ENCODE assay signal across 17 cellular contexts in genomic region chr1:8796812-8797211, GRCh38. TPM values are rescaled to one million over a fixed set of nuclear protein-coding genes. Genes with fewer than 3 reads are reported as not detected.
DNase-seq lines count a peak whose midpoint lies in the region; ATAC-seq and TF ChIP-seq lines count a peak whose summit lies in the region.
"Had no signal": no experiment of that assay in that cellular context is flagged by ENCODE, and none has a peak within 500 bp of the region (broad histone marks: within the 10 kb centered on the region; RNA-seq: fewer than 3 reads in every experiment).

No MANE protein-coding gene starts in this region.

- H3K9me3 Mint-ChIP-seq in GM23338 (no peaks in the 10 kb centered on the region), mesothelial cell of epicardium (no peaks in the 10 kb centered on the region)
- no peaks in the 10 kb centered on the region for H3K9me3 Mint-ChIP-seq in activated T-helper 17 cell treated with anti-CD3 and anti-CD28 coated beads, Interleukin-2, amount 50 U/mL, for 72 hours
- H3K9me3 Mint-ChIP-seq in naive thymus-derived CD8-positive, alpha-beta T cell = no peaks in the 10 kb centered on the region
- H3K9me3 Mint-ChIP-seq: CD4-positive, alpha-beta T cell had no signal

- CTCF ChIA-PET in mammary epithelial cell (lab: Charles Lee; ENCODE audit: low non-redundant PET) = no interaction called here

- no peaks in the 10 kb centered on the region; the same call in 1 of the 2 replicates for H3F3A ChIP-seq in GM23338 (replicated peaks; ENCODE audit: low read depth)

- POLR2A ChIA-PET in naive thymus-derived CD8-positive, alpha-beta T cell (lab: Charles Lee) = no interaction called here

- H3K79me2 ChIP-seq in GM23338 (replicated peaks; ENCODE audit: insufficient read depth) (peaks cover 99% of the 10 kb centered on the region), mammary epithelial cell (ENCODE audit: insufficient read depth, low read length) (peaks cover 2% of the 10 kb centered on the region), mesendoderm (ENCODE audit: control insufficient read depth, insufficient read depth, low read length) (peaks cover 2% of the 10 kb centered on the region)

- H3K56ac ChIP-seq in mesendoderm (ENCODE audit: low read length) = no peak overlapping the region

- H3K27me3 Mint-ChIP-seq in GM23338 (ENCODE audit: insufficient read depth, low read depth, poor library complexity) (no peaks in the 10 kb centered on the region), mesothelial cell of epicardium (ENCODE audit: low read depth) (no peaks in the 10 kb centered on the region)
- H3K27me3 Mint-ChIP-seq in activated T-helper 17 cell treated with anti-CD3 and anti-CD28 coated beads, Interleukin-2, amount 50 U/mL, for 72 hours = no peaks in the 10 kb centered on the region
- no peaks in the 10 kb centered on the region for H3K27me3 Mint-ChIP-seq in naive thymus-derived CD8-positive, alpha-beta T cell
- H3K27me3 Mint-ChIP-seq: CD4-positive, alpha-beta T cell had no signal

- 56% methylated on average over 3 of the region's 3 CpGs for WGBS in mammary epithelial cell (ENCODE audit: low coverage, missing lambda C conversion rate)
- WGBS in mesendoderm (ENCODE audit: extremely low coverage, insufficient coverage, low lambda C conversion rate) = no CpG with 5 or more reads among the region's 3 CpGs

- no peak overlapping the region for H2BK15ac ChIP-seq in mesendoderm (replicated peaks; ENCODE audit: low read depth)

- H3K4me3 ChIP-seq in GM23338 (no peak overlapping the region), mammary epithelial cell (replicated peaks in 1 of 3; ENCODE audit: insufficient read depth in 1 of 3, low read depth in 2 of 3, low read length in 3 of 3) (no peak overlapping the region), mesendoderm (ENCODE audit: low read length) (no peak overlapping the region)

- H2BK5ac ChIP-seq in mesendoderm (ENCODE audit: low read length) = no peak overlapping the region

- no peak overlapping the region for H3K18ac ChIP-seq in mesendoderm (ENCODE audit: low read length)

- H3K4me2 ChIP-seq in GM23338 = no peak overlapping the region
- H3K4me2 ChIP-seq in mammary epithelial cell (ENCODE audit: insufficient read depth, low read depth, low read length) = peak overlapping the region; percentile 0
- no peak overlapping the region for H3K4me2 ChIP-seq in mesendoderm (ENCODE audit: low read length)

- H4K5ac ChIP-seq in mesendoderm (ENCODE audit: low read length) = no peak overlapping the region

- H3K27ac Mint-ChIP-seq in GM23338 (peak overlapping the region; percentile 61; the same call in 1 of the 2 replicates), mesothelial cell of epicardium (peak overlapping the region; percentile 52)
- H3K27ac Mint-ChIP-seq in activated T-helper 17 cell treated with anti-CD3 and anti-CD28 coated beads, Interleukin-2, amount 50 U/mL, for 72 hours = no peak overlapping the region
- H3K27ac Mint-ChIP-seq in naive thymus-derived CD8-positive, alpha-beta T cell = peak overlapping the region in 3 of 10 donors; percentile 16 to 82 (median 76)
- H3K27ac Mint-ChIP-seq: CD4-positive, alpha-beta T cell had no signal

- no peak for TF ChIP-seq CTCF in GM23338 (conservative IDR thresholded peaks at IDR 0.05; ENCODE audit: low read depth in 2 of 2)
- no peak for TF ChIP-seq CTCF in mammary epithelial cell (conservative IDR thresholded peaks at IDR 0.05 in 1 of 2, IDR thresholded peaks at IDR 0.05 in 1 of 2; ENCODE audit: extremely low read depth in 1 of 2, insufficient read depth in 1 of 2, low read depth in 1 of 2, low read length in 2 of 2)
- TF ChIP-seq CTCF in mesothelial cell of epicardium (IDR thresholded peaks at IDR 0.05; ENCODE audit: unreplicated experiment) = no peak

- H3K9me2 ChIP-seq in GM23338 (ENCODE audit: insufficient read depth) = no peaks in the 10 kb centered on the region

- H3K27ac ChIP-seq in GM23338 (ENCODE audit: low read depth) (peak overlapping the region; percentile 23; the same call in 1 of the 2 replicates), mammary epithelial cell (ENCODE audit: insufficient read depth, low read depth, low read length) (peak overlapping the region; percentile 74), mesendoderm (ENCODE audit: low read depth, low read length) (no peak overlapping the region)

- H3K4me1 ChIP-seq in GM23338 (ENCODE audit: insufficient read depth) (peaks cover 22% of the 10 kb centered on the region), mammary epithelial cell (ENCODE audit: insufficient read depth, low read length) (peaks cover 6% of the 10 kb centered on the region), mesendoderm (ENCODE audit: control insufficient read depth, low read depth, low read length) (no peaks in the 10 kb centered on the region)

- H3K23ac ChIP-seq in mesendoderm (ENCODE audit: low read length) = no peak overlapping the region

- H3K4me3 Mint-ChIP-seq in GM23338 (no peak overlapping the region), mesothelial cell of epicardium (no peak overlapping the region)
- H3K4me3 Mint-ChIP-seq in activated T-helper 17 cell treated with anti-CD3 and anti-CD28 coated beads, Interleukin-2, amount 50 U/mL, for 72 hours = no peak overlapping the region
- no peak overlapping the region for H3K4me3 Mint-ChIP-seq in naive thymus-derived CD8-positive, alpha-beta T cell
- H3K4me3 Mint-ChIP-seq: CD4-positive, alpha-beta T cell had no signal

- H3K79me1 ChIP-seq in mesendoderm (ENCODE audit: low read length) = peaks cover 5% of the 10 kb centered on the region

- ATAC-seq in GM23338 (no peak), GM21390 (IDR thresholded peaks at IDR 0.05; ENCODE audit: unreplicated experiment) (no peak)
- no peak for ATAC-seq in activated T-helper 17 cell treated with anti-CD3 and anti-CD28 coated beads, Interleukin-2, amount 50 U/mL, for 72 hours (replicated peaks)
- ATAC-seq in naive thymus-derived CD8-positive, alpha-beta T cell = no peak
- ATAC-seq: HepG2, Panc1 had no signal

- H3K36me3 ChIP-seq in GM23338 (ENCODE audit: insufficient read depth) (no peaks in the 10 kb centered on the region), mammary epithelial cell (ENCODE audit: insufficient read depth, low read length) (no peaks in the 10 kb centered on the region), mesendoderm (ENCODE audit: control insufficient read depth, insufficient read depth, low read length) (no peaks in the 10 kb centered on the region)

- no peaks in the 10 kb centered on the region for H3K9me3 ChIP-seq in mammary epithelial cell (replicated peaks; ENCODE audit: insufficient read depth, low read length)

- intact Hi-C loops in mammary epithelial cell (cut with micrococcal nuclease) = no loop called here

- no peak overlapping the region for H2BK120ac ChIP-seq in mesendoderm (ENCODE audit: low read depth, low read length)

- no peaks in the 10 kb centered on the region; the same call in 2 of the 3 replicates for H3K36me3 Mint-ChIP-seq in GM23338 (ENCODE audit: low read depth)
- H3K36me3 Mint-ChIP-seq in mesothelial cell of epicardium = peaks cover 5% of the 10 kb centered on the region
- H3K36me3 Mint-ChIP-seq in activated T-helper 17 cell treated with anti-CD3 and anti-CD28 coated beads, Interleukin-2, amount 50 U/mL, for 72 hours (ENCODE audit: low read depth) = peaks cover 13% of the 10 kb centered on the region
- H3K36me3 Mint-ChIP-seq in naive thymus-derived CD8-positive, alpha-beta T cell = peaks cover 0 to 26% (median 11%) of the 10 kb centered on the region in 3 donors

- H2AK5ac ChIP-seq in mesendoderm (ENCODE audit: low read length) = no peak overlapping the region

- peaks cover 22% of the 10 kb centered on the region for H3K4me1 Mint-ChIP-seq in GM23338
- H3K4me1 Mint-ChIP-seq in mesothelial cell of epicardium = peaks cover 14% of the 10 kb centered on the region
- H3K4me1 Mint-ChIP-seq in activated T-helper 17 cell treated with anti-CD3 and anti-CD28 coated beads, Interleukin-2, amount 50 U/mL, for 72 hours = no peaks in the 10 kb centered on the region
- H3K4me1 Mint-ChIP-seq in naive thymus-derived CD8-positive, alpha-beta T cell = peaks cover 0 to 8% (median 6%) of the 10 kb centered on the region in 4 donors

- dilution Hi-C loops in mammary epithelial cell (cut with HindIII; ENCODE audit: low sequenced_read_pairs) = no loop called here

- in situ Hi-C loops in mammary epithelial cell (cut with MboI; ENCODE audit: low sequenced_read_pairs in 2 of 2) = no loop called here

- H2AFZ ChIP-seq in GM23338 = no peak overlapping the region
- H2AFZ ChIP-seq in mammary epithelial cell (ENCODE audit: low read depth, low read length) = no peak overlapping the region

- BruUV-seq in mammary epithelial cell (replicated peaks; lab: Mats Ljungman, UMichigan) = TSS peak; percentile 40

- H3K4ac ChIP-seq in mesendoderm (ENCODE audit: low read depth, low read length) = no peak overlapping the region

- no peaks in the 10 kb centered on the region for H3K27me3 ChIP-seq in GM23338 (ENCODE audit: insufficient read depth)
- H3K27me3 ChIP-seq in mammary epithelial cell (ENCODE audit: insufficient read depth, low read length) = no peaks in the 10 kb centered on the region
- no peaks in the 10 kb centered on the region for H3K27me3 ChIP-seq in mesendoderm (ENCODE audit: insufficient read depth, low read length, poor library complexity)

- no peak overlapping the region for H4K8ac ChIP-seq in mesendoderm (ENCODE audit: low read depth, low read length)

- H4K20me1 ChIP-seq in GM23338 (replicated peaks; ENCODE audit: insufficient read depth) (peaks cover 11% of the 10 kb centered on the region; the same call in 1 of the 2 replicates), mammary epithelial cell (ENCODE audit: insufficient read depth, low read length) (no peaks in the 10 kb centered on the region)

- H3K9ac ChIP-seq in mammary epithelial cell (ENCODE audit: insufficient read depth, low read length) (no peak overlapping the region), mesendoderm (ENCODE audit: low read length) (no peak overlapping the region)

- DNase-seq in GM23338 (ENCODE audit: low spot score) (no peak), SK-N-DZ (ENCODE audit: low spot score) (peak; percentile 13), mammary epithelial cell (no peak), mesothelial cell of epicardium (ENCODE audit: low spot score in 2 of 2, unreplicated experiment in 2 of 2) (no peak), mesendoderm (no peak)
- DNase-seq in naive thymus-derived CD8-positive, alpha-beta T cell = no peak
- DNase-seq: CD4-positive, alpha-beta T cell; DMS79 treated with DMSO at 0.1 percent for 48 hours; MM.1S; NCI-H1092 treated with DMSO at 0.1 percent for 48 hours; NCI-H2227 treated with DMSO at 0.1 percent for 48 hours; NCI-H524; SHP77 had no signal

RNA-seq across cellular contexts. Expression of gene RERE, which starts 20.6 kb away (rescaled TPM):
- total RNA-seq in GM23338 (2014; rRNA removed; shearing (Covaris generic)) = 157 and 170 TPM in 2 replicates
- polyA plus RNA-seq in GM23338 (2016; fragmentation: Nextera tagmentation; extraction: Ambion mirVana) (148 and 166 TPM in 2 replicates), mammary epithelial cell (2.1 TPM)
- 13.9 and 17.0 TPM in 2 replicates for polyA plus RNA-seq in SK-N-DZ (2014; cell fraction: cytosol; rRNA removed)
- polyA plus RNA-seq in SK-N-DZ (2014; cell fraction: nucleus; rRNA removed) = 14.2 and 33.7 TPM in 2 replicates
- total RNA-seq in mammary epithelial cell (10 to 100 TPM; 20.7 to 48.4 TPM), mesothelial cell of epicardium (177 to 187 TPM (median 187 TPM) in 3 replicates)
- 116 TPM for polyA minus RNA-seq in mammary epithelial cell
- 10 to 100 TPM; 48.0 to 50.5 TPM for total RNA-seq in activated T-helper 17 cell treated with anti-CD3 and anti-CD28 coated beads, Interleukin-2, amount 50 U/mL, for 72 hours
- total RNA-seq in naive thymus-derived CD8-positive, alpha-beta T cell = 10 to 100 TPM; 79.6 to 84.2 TPM
- polyA plus RNA-seq in naive thymus-derived CD8-positive, alpha-beta T cell = 1 to 10 TPM; 4.1 to 8.8 (median 4.9) TPM
- 55.4 TPM for polyA plus RNA-seq in mesendoderm (2013, experiment 1 of 2)
- polyA plus RNA-seq in mesendoderm (2013, experiment 2 of 2) = 60.2 TPM
